ENCODE assay signal across 8 cellular contexts in genomic region chr7:29878081-29878688, GRCh38.
DNase-seq lines count a peak whose midpoint lies in the region; ATAC-seq and TF ChIP-seq lines count a peak whose summit lies in the region.

No MANE protein-coding gene starts in this region.

- dilution Hi-C loops in mammary epithelial cell (cut with HindIII; ENCODE audit: low sequenced_read_pairs) = no loop called here

- TF ChIP-seq CTCF in CD4-positive, alpha-beta T cell (IDR thresholded peaks at IDR 0.05) = peak; percentile 51
- peak; percentile 55 for TF ChIP-seq CTCF in GM12873 (IDR thresholded peaks at IDR 0.05; ENCODE audit: insufficient read depth, low read depth, low read length, missing control alignments)
- peak; percentile 67 to 80 for TF ChIP-seq CTCF in mammary epithelial cell (conservative IDR thresholded peaks at IDR 0.05 in 1 of 2, IDR thresholded peaks at IDR 0.05 in 1 of 2; ENCODE audit: extremely low read depth in 1 of 2, insufficient read depth in 1 of 2, low read depth in 1 of 2, low read length in 2 of 2)
- no peak for TF ChIP-seq CTCF in WTC11 (IDR thresholded peaks at IDR 0.05)

- no peaks in the 10 kb centered on the region for H3K27me3 ChIP-seq in CD4-positive, alpha-beta T cell (ENCODE audit: control insufficient read depth, insufficient read depth, low read length)
- H3K27me3 ChIP-seq in mammary epithelial cell (ENCODE audit: insufficient read depth, low read length) = no peaks in the 10 kb centered on the region

- no peaks in the 10 kb centered on the region for H3K36me3 Mint-ChIP-seq in CD4-positive, alpha-beta T cell (ENCODE audit: low read depth)
- H3K36me3 Mint-ChIP-seq in WTC11 = no peaks in the 10 kb centered on the region

- H3K9ac ChIP-seq in mammary epithelial cell (ENCODE audit: insufficient read depth, low read length) = no peak overlapping the region

- WGBS in mammary epithelial cell (ENCODE audit: low coverage, missing lambda C conversion rate) = 13% methylated on average over 5 of the region's 5 CpGs

- peak overlapping the region; percentile 63 for H2AFZ ChIP-seq in mammary epithelial cell (ENCODE audit: low read depth, low read length)

- H3K9me3 ChIP-seq in CD4-positive, alpha-beta T cell (ENCODE audit: control insufficient read depth, low read length) = no peaks in the 10 kb centered on the region
- H3K9me3 ChIP-seq in mammary epithelial cell (replicated peaks; ENCODE audit: insufficient read depth, low read length) = no peaks in the 10 kb centered on the region

- H3K4me3 Mint-ChIP-seq in CD4-positive, alpha-beta T cell = no peak overlapping the region
- H3K4me3 Mint-ChIP-seq in WTC11 = no peak overlapping the region

- H3K27ac Mint-ChIP-seq in CD4-positive, alpha-beta T cell = no peak overlapping the region
- H3K27ac Mint-ChIP-seq in WTC11 = no peak overlapping the region

- H3K27ac ChIP-seq in CD4-positive, alpha-beta T cell (ENCODE audit: low read depth, low read length) = no peak overlapping the region
- H3K27ac ChIP-seq in mammary epithelial cell (ENCODE audit: insufficient read depth, low read depth, low read length) = no peak overlapping the region

- H3K27me3 Mint-ChIP-seq in CD4-positive, alpha-beta T cell = peaks cover 10% of the 10 kb centered on the region
- H3K27me3 Mint-ChIP-seq in WTC11 (ENCODE audit: low read depth) = no peaks in the 10 kb centered on the region; the same call in 1 of the 2 replicates

- POLR2A ChIA-PET in CD4-positive, alpha-beta T cell (lab: Charles Lee) = no interaction called here
- POLR2A ChIA-PET in WTC11 (lab: Charles Lee) = interaction anchor here (0.6 kb wide), 1 partner anchor 316 kb away, joined by 5 read pairs; no protein-coding TSS in a partner anchor

- no peaks in the 10 kb centered on the region for H3K9me3 Mint-ChIP-seq in CD4-positive, alpha-beta T cell
- H3K9me3 Mint-ChIP-seq in WTC11 = no peaks in the 10 kb centered on the region

- no TSS peak for BruUV-seq in mammary epithelial cell (replicated peaks; lab: Mats Ljungman, UMichigan)

- H3K36me3 ChIP-seq in mammary epithelial cell (ENCODE audit: insufficient read depth, low read length) = no peaks in the 10 kb centered on the region

- CTCF ChIA-PET in CD4-positive, alpha-beta T cell (lab: Charles Lee) = interaction anchor here (0.6 to 1.8 kb wide), 2 partner anchors 197 to 686 kb away, joined by 3 to 7 read pairs; no protein-coding TSS in a partner anchor
- CTCF ChIA-PET in mammary epithelial cell (lab: Charles Lee; ENCODE audit: low non-redundant PET) = interaction anchor here (1.0 kb wide), 1 partner anchor 43 kb away, joined by 5 read pairs; no protein-coding TSS in a partner anchor
- CTCF ChIA-PET in WTC11 (lab: Charles Lee) = interaction anchor here (0.9 to 1.3 kb wide), 2 partner anchors 8 to 43 kb away, joined by 3 to 5 read pairs; no protein-coding TSS in a partner anchor

- peaks cover 11% of the 10 kb centered on the region for H3K4me1 Mint-ChIP-seq in CD4-positive, alpha-beta T cell (ENCODE audit: low read depth)
- peaks cover 17% of the 10 kb centered on the region for H3K4me1 Mint-ChIP-seq in WTC11

- ATAC-seq in CD4-positive, alpha-beta T cell (ENCODE audit: poor library complexity) = no peak
- no peak for ATAC-seq in HG03139 (IDR thresholded peaks at IDR 0.05; ENCODE audit: unreplicated experiment)
- no peak for ATAC-seq in GM21447 (IDR thresholded peaks at IDR 0.05; ENCODE audit: unreplicated experiment)
- no peak for ATAC-seq in WTC11

- in situ Hi-C loops in mammary epithelial cell (cut with MboI; ENCODE audit: low sequenced_read_pairs in 2 of 2) = no loop called here

- no peaks in the 10 kb centered on the region for H3K79me2 ChIP-seq in mammary epithelial cell (ENCODE audit: insufficient read depth, low read length)

- DNase-seq in CD4-positive, alpha-beta T cell = peak in 4 of 10 experiments; percentile 10 to 20 (median 17)
- DNase-seq in NCI-H748 treated with DMSO at 0.1 percent for 48 hours (lab: John Stamatoyannopoulos, UW) = peak; percentile 45
- DNase-seq in mammary epithelial cell = peak; percentile 33
- peak; percentile 63 for DNase-seq in myocyte (ENCODE audit: low read depth)
- DNase-seq in WTC11 (ENCODE audit: low spot score) = no peak

- intact Hi-C loops in CD4-positive, alpha-beta T cell (cut with DNase I, micrococcal nuclease) = loop anchor here (1.0 to 5.0 kb wide), 3 partner anchors 184 to 684 kb away; no protein-coding TSS in a partner anchor
- intact Hi-C loops in mammary epithelial cell (cut with micrococcal nuclease) = loop anchor here (1.0 to 5.0 kb wide), 5 partner anchors 43 to 534 kb away; no protein-coding TSS in a partner anchor

- H3K4me3 ChIP-seq in mammary epithelial cell (replicated peaks in 1 of 3; ENCODE audit: insufficient read depth in 1 of 3, low read depth in 2 of 3, low read length in 3 of 3) = no peak overlapping the region

- no peak overlapping the region for H3K4me2 ChIP-seq in mammary epithelial cell (ENCODE audit: insufficient read depth, low read depth, low read length)

- H4K20me1 ChIP-seq in mammary epithelial cell (ENCODE audit: insufficient read depth, low read length) = no peaks in the 10 kb centered on the region

- no peaks in the 10 kb centered on the region for H3K4me1 ChIP-seq in mammary epithelial cell (ENCODE audit: insufficient read depth, low read length)

TF ChIP-seq in WTC11, 78 proteins besides CTCF, POLR2A, EP300 and RAD21:
- TF ChIP-seq, protein P1, sequence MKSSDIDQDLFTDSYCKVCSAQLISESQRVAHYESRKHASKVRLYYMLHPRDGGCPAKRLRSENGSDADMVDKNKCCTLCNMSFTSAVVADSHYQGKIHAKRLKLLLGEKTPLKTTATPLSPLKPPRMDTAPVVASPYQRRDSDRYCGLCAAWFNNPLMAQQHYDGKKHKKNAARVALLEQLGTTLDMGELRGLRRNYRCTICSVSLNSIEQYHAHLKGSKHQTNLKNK (CRISPR knock-in tag; IDR thresholded peaks at IDR 0.05) = no peak
- no peak for TF ChIP-seq NFATC4 (CRISPR knock-in tag; IDR thresholded peaks at IDR 0.05)
- TF ChIP-seq ZNF219 (CRISPR knock-in tag; IDR thresholded peaks at IDR 0.05; ENCODE audit: borderline replicate concordance) = no peak
- TF ChIP-seq OVOL2 (CRISPR knock-in tag; IDR thresholded peaks at IDR 0.05; ENCODE audit: borderline replicate concordance) = no peak
- TF ChIP-seq, protein P2, sequence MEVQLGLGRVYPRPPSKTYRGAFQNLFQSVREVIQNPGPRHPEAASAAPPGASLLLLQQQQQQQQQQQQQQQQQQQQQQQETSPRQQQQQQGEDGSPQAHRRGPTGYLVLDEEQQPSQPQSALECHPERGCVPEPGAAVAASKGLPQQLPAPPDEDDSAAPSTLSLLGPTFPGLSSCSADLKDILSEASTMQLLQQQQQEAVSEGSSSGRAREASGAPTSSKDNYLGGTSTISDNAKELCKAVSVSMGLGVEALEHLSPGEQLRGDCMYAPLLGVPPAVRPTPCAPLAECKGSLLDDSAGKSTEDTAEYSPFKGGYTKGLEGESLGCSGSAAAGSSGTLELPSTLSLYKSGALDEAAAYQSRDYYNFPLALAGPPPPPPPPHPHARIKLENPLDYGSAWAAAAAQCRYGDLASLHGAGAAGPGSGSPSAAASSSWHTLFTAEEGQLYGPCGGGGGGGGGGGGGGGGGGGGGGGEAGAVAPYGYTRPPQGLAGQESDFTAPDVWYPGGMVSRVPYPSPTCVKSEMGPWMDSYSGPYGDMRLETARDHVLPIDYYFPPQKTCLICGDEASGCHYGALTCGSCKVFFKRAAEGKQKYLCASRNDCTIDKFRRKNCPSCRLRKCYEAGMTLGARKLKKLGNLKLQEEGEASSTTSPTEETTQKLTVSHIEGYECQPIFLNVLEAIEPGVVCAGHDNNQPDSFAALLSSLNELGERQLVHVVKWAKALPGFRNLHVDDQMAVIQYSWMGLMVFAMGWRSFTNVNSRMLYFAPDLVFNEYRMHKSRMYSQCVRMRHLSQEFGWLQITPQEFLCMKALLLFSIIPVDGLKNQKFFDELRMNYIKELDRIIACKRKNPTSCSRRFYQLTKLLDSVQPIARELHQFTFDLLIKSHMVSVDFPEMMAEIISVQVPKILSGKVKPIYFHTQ (CRISPR knock-in tag; IDR thresholded peaks at IDR 0.05) = no peak
- TF ChIP-seq JAZF1 (CRISPR knock-in tag; IDR thresholded peaks at IDR 0.05) = no peak
- no peak for TF ChIP-seq SOX15 (CRISPR knock-in tag; IDR thresholded peaks at IDR 0.05)
- TF ChIP-seq ZNF671 (CRISPR knock-in tag; IDR thresholded peaks at IDR 0.05) = no peak
- no peak for TF ChIP-seq ELF4 (CRISPR knock-in tag; IDR thresholded peaks at IDR 0.05; ENCODE audit: low read depth)
- no peak for TF ChIP-seq SP1 (CRISPR knock-in tag; conservative IDR thresholded peaks at IDR 0.05)
- TF ChIP-seq ZNF423 (CRISPR knock-in tag; IDR thresholded peaks at IDR 0.05) = no peak
- no peak for TF ChIP-seq IRF1 (CRISPR knock-in tag; IDR thresholded peaks at IDR 0.05)
TF ChIP-seq in WTC11: peak in this region for 0.
